In the genomic region with DNA sequence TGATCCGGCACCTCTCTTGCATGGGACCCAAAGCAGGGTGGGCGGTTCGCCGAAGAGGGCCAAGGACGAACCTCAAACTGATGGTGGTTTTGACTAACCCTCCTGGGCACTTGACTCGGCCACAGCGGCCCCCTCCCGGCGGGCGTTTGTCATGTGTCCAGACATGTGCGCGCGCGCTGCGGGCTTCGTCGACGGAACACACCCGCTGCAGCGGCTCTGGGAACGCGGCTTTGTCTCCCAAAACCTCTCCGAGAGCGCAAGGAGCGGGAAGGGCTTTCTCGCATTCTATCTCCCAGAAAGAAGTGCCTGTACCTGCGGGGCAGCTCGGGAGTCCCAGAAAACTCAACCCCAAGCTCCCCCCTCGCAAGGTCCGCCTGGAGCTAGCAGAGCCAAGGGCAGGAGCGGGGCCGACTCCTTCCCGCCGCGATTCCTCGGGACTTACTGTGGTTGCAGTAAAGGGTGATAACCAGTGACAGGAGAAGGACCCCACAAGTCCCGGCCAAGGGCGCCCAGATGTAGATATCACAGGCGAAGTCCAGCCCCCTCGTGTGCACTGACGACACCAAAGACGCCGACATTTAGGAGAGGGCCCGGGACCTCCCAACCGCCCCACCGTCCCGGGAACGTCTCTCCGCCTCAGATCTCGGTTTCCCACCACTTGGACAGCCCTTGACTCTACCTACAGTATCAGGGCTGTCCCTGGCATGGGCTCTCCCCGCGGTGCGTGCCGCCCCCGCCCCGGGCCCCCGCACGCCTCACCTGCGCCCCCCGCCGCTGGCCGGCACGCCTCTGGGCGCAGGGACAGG, we compare ENCODE assay signal across 1 cellular context.
TF ChIP-seq lines count a peak whose summit lies in the region.

No MANE protein-coding gene starts in this region.

TF ChIP-seq in WTC11, 78 proteins besides CTCF, POLR2A, EP300 and RAD21 (continued from another document and continues in another):
- TF ChIP-seq, protein P1, sequence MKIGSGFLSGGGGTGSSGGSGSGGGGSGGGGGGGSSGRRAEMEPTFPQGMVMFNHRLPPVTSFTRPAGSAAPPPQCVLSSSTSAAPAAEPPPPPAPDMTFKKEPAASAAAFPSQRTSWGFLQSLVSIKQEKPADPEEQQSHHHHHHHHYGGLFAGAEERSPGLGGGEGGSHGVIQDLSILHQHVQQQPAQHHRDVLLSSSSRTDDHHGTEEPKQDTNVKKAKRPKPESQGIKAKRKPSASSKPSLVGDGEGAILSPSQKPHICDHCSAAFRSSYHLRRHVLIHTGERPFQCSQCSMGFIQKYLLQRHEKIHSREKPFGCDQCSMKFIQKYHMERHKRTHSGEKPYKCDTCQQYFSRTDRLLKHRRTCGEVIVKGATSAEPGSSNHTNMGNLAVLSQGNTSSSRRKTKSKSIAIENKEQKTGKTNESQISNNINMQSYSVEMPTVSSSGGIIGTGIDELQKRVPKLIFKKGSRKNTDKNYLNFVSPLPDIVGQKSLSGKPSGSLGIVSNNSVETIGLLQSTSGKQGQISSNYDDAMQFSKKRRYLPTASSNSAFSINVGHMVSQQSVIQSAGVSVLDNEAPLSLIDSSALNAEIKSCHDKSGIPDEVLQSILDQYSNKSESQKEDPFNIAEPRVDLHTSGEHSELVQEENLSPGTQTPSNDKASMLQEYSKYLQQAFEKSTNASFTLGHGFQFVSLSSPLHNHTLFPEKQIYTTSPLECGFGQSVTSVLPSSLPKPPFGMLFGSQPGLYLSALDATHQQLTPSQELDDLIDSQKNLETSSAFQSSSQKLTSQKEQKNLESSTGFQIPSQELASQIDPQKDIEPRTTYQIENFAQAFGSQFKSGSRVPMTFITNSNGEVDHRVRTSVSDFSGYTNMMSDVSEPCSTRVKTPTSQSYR (CRISPR knock-in tag; IDR thresholded peaks at IDR 0.05), result peak; percentile 95
- peak; percentile 87 for TF ChIP-seq ZNF138 (CRISPR knock-in tag; conservative IDR thresholded peaks at IDR 0.05)
- no peak for TF ChIP-seq ZNF219 (CRISPR knock-in tag; IDR thresholded peaks at IDR 0.05; ENCODE audit: borderline replicate concordance)
- peak; percentile 85 for TF ChIP-seq MYBL2 (CRISPR knock-in tag; IDR thresholded peaks at IDR 0.05)
- TF ChIP-seq, protein P2, sequence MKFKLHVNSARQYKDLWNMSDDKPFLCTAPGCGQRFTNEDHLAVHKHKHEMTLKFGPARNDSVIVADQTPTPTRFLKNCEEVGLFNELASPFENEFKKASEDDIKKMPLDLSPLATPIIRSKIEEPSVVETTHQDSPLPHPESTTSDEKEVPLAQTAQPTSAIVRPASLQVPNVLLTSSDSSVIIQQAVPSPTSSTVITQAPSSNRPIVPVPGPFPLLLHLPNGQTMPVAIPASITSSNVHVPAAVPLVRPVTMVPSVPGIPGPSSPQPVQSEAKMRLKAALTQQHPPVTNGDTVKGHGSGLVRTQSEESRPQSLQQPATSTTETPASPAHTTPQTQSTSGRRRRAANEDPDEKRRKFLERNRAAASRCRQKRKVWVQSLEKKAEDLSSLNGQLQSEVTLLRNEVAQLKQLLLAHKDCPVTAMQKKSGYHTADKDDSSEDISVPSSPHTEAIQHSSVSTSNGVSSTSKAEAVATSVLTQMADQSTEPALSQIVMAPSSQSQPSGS (CRISPR knock-in tag; IDR thresholded peaks at IDR 0.05; ENCODE audit: borderline replicate concordance, low read depth), result no peak
- TF ChIP-seq, protein P3, sequence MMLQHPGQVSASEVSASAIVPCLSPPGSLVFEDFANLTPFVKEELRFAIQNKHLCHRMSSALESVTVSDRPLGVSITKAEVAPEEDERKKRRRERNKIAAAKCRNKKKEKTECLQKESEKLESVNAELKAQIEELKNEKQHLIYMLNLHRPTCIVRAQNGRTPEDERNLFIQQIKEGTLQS (CRISPR knock-in tag; conservative IDR thresholded peaks at IDR 0.05), result 0 out of 2 replicates have a peak, but pooled peaks have one; percentile 49
- no peak for TF ChIP-seq RORB (CRISPR knock-in tag; IDR thresholded peaks at IDR 0.05)
- peak; percentile 80 for TF ChIP-seq CREB1 (CRISPR knock-in tag; IDR thresholded peaks at IDR 0.05)
- TF ChIP-seq, protein P4, sequence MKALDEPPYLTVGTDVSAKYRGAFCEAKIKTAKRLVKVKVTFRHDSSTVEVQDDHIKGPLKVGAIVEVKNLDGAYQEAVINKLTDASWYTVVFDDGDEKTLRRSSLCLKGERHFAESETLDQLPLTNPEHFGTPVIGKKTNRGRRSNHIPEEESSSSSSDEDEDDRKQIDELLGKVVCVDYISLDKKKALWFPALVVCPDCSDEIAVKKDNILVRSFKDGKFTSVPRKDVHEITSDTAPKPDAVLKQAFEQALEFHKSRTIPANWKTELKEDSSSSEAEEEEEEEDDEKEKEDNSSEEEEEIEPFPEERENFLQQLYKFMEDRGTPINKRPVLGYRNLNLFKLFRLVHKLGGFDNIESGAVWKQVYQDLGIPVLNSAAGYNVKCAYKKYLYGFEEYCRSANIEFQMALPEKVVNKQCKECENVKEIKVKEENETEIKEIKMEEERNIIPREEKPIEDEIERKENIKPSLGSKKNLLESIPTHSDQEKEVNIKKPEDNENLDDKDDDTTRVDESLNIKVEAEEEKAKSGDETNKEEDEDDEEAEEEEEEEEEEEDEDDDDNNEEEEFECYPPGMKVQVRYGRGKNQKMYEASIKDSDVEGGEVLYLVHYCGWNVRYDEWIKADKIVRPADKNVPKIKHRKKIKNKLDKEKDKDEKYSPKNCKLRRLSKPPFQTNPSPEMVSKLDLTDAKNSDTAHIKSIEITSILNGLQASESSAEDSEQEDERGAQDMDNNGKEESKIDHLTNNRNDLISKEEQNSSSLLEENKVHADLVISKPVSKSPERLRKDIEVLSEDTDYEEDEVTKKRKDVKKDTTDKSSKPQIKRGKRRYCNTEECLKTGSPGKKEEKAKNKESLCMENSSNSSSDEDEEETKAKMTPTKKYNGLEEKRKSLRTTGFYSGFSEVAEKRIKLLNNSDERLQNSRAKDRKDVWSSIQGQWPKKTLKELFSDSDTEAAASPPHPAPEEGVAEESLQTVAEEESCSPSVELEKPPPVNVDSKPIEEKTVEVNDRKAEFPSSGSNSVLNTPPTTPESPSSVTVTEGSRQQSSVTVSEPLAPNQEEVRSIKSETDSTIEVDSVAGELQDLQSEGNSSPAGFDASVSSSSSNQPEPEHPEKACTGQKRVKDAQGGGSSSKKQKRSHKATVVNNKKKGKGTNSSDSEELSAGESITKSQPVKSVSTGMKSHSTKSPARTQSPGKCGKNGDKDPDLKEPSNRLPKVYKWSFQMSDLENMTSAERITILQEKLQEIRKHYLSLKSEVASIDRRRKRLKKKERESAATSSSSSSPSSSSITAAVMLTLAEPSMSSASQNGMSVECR (CRISPR knock-in tag; IDR thresholded peaks at IDR 0.05; ENCODE audit: borderline replicate concordance), result peak; percentile 98
- TF ChIP-seq, protein P5, sequence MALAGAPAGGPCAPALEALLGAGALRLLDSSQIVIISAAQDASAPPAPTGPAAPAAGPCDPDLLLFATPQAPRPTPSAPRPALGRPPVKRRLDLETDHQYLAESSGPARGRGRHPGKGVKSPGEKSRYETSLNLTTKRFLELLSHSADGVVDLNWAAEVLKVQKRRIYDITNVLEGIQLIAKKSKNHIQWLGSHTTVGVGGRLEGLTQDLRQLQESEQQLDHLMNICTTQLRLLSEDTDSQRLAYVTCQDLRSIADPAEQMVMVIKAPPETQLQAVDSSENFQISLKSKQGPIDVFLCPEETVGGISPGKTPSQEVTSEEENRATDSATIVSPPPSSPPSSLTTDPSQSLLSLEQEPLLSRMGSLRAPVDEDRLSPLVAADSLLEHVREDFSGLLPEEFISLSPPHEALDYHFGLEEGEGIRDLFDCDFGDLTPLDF (CRISPR knock-in tag; IDR thresholded peaks at IDR 0.05), result peak; percentile 92
- TF ChIP-seq, protein P6, sequence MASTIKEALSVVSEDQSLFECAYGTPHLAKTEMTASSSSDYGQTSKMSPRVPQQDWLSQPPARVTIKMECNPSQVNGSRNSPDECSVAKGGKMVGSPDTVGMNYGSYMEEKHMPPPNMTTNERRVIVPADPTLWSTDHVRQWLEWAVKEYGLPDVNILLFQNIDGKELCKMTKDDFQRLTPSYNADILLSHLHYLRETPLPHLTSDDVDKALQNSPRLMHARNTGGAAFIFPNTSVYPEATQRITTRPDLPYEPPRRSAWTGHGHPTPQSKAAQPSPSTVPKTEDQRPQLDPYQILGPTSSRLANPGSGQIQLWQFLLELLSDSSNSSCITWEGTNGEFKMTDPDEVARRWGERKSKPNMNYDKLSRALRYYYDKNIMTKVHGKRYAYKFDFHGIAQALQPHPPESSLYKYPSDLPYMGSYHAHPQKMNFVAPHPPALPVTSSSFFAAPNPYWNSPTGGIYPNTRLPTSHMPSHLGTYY (CRISPR knock-in tag; IDR thresholded peaks at IDR 0.05), result no peak
- TF ChIP-seq, protein P7, sequence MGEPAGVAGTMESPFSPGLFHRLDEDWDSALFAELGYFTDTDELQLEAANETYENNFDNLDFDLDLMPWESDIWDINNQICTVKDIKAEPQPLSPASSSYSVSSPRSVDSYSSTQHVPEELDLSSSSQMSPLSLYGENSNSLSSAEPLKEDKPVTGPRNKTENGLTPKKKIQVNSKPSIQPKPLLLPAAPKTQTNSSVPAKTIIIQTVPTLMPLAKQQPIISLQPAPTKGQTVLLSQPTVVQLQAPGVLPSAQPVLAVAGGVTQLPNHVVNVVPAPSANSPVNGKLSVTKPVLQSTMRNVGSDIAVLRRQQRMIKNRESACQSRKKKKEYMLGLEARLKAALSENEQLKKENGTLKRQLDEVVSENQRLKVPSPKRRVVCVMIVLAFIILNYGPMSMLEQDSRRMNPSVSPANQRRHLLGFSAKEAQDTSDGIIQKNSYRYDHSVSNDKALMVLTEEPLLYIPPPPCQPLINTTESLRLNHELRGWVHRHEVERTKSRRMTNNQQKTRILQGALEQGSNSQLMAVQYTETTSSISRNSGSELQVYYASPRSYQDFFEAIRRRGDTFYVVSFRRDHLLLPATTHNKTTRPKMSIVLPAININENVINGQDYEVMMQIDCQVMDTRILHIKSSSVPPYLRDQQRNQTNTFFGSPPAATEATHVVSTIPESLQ (CRISPR knock-in tag; IDR thresholded peaks at IDR 0.05), result 0 out of 2 replicates have a peak, but pooled peaks have one; percentile 51
- TF ChIP-seq, protein P8, sequence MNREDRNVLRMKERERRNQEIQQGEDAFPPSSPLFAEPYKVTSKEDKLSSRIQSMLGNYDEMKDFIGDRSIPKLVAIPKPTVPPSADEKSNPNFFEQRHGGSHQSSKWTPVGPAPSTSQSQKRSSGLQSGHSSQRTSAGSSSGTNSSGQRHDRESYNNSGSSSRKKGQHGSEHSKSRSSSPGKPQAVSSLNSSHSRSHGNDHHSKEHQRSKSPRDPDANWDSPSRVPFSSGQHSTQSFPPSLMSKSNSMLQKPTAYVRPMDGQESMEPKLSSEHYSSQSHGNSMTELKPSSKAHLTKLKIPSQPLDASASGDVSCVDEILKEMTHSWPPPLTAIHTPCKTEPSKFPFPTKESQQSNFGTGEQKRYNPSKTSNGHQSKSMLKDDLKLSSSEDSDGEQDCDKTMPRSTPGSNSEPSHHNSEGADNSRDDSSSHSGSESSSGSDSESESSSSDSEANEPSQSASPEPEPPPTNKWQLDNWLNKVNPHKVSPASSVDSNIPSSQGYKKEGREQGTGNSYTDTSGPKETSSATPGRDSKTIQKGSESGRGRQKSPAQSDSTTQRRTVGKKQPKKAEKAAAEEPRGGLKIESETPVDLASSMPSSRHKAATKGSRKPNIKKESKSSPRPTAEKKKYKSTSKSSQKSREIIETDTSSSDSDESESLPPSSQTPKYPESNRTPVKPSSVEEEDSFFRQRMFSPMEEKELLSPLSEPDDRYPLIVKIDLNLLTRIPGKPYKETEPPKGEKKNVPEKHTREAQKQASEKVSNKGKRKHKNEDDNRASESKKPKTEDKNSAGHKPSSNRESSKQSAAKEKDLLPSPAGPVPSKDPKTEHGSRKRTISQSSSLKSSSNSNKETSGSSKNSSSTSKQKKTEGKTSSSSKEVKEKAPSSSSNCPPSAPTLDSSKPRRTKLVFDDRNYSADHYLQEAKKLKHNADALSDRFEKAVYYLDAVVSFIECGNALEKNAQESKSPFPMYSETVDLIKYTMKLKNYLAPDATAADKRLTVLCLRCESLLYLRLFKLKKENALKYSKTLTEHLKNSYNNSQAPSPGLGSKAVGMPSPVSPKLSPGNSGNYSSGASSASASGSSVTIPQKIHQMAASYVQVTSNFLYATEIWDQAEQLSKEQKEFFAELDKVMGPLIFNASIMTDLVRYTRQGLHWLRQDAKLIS (CRISPR knock-in tag; IDR thresholded peaks at IDR 0.05; ENCODE audit: borderline replicate concordance), result peak; percentile 81; the same call in 1 of the 2 replicates
- TF ChIP-seq ZNF121 (CRISPR knock-in tag; IDR thresholded peaks at IDR 0.05), result no peak
- TF ChIP-seq, protein P9, sequence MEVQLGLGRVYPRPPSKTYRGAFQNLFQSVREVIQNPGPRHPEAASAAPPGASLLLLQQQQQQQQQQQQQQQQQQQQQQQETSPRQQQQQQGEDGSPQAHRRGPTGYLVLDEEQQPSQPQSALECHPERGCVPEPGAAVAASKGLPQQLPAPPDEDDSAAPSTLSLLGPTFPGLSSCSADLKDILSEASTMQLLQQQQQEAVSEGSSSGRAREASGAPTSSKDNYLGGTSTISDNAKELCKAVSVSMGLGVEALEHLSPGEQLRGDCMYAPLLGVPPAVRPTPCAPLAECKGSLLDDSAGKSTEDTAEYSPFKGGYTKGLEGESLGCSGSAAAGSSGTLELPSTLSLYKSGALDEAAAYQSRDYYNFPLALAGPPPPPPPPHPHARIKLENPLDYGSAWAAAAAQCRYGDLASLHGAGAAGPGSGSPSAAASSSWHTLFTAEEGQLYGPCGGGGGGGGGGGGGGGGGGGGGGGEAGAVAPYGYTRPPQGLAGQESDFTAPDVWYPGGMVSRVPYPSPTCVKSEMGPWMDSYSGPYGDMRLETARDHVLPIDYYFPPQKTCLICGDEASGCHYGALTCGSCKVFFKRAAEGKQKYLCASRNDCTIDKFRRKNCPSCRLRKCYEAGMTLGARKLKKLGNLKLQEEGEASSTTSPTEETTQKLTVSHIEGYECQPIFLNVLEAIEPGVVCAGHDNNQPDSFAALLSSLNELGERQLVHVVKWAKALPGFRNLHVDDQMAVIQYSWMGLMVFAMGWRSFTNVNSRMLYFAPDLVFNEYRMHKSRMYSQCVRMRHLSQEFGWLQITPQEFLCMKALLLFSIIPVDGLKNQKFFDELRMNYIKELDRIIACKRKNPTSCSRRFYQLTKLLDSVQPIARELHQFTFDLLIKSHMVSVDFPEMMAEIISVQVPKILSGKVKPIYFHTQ (CRISPR knock-in tag; IDR thresholded peaks at IDR 0.05), result no peak
- TF ChIP-seq ZNF232 (CRISPR knock-in tag; IDR thresholded peaks at IDR 0.05), result peak; percentile 88
- TF ChIP-seq NR2C2 (CRISPR knock-in tag; IDR thresholded peaks at IDR 0.05), result peak; percentile 75
- TF ChIP-seq TEAD1 (CRISPR knock-in tag; IDR thresholded peaks at IDR 0.05), result peak; percentile 85; the same call in 1 of the 2 replicates
- TF ChIP-seq, protein P10, sequence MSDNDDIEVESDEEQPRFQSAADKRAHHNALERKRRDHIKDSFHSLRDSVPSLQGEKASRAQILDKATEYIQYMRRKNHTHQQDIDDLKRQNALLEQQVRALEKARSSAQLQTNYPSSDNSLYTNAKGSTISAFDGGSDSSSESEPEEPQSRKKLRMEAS (CRISPR knock-in tag; IDR thresholded peaks at IDR 0.05), result peak; percentile 98
- peak; percentile 68; the same call in 1 of the 2 replicates for TF ChIP-seq ETV6 (CRISPR knock-in tag; IDR thresholded peaks at IDR 0.05)
- 0 out of 2 replicates have a peak, but pooled peaks have one; percentile 68 for TF ChIP-seq NR1H2 (CRISPR knock-in tag; IDR thresholded peaks at IDR 0.05)
- peak; percentile 93 for TF ChIP-seq TP53 (CRISPR knock-in tag; IDR thresholded peaks at IDR 0.05)
- TF ChIP-seq, protein P11, sequence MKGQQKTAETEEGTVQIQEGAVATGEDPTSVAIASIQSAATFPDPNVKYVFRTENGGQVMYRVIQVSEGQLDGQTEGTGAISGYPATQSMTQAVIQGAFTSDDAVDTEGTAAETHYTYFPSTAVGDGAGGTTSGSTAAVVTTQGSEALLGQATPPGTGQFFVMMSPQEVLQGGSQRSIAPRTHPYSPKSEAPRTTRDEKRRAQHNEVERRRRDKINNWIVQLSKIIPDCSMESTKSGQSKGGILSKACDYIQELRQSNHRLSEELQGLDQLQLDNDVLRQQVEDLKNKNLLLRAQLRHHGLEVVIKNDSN (CRISPR knock-in tag; IDR thresholded peaks at IDR 0.05), result peak; percentile 85
- TF ChIP-seq ZNF396 (CRISPR knock-in tag; IDR thresholded peaks at IDR 0.05; ENCODE audit: borderline replicate concordance), result no peak
